Comparison of ENCODE assay signal across 19 cellular contexts in genomic region chr1:220694866-220695382, GRCh38.
"Had no signal": no experiment of that assay in that cellular context is flagged by ENCODE, and none has a peak within 500 bp of the region (broad histone marks: within the 10 kb centered on the region; RNA-seq: fewer than 3 reads in every experiment).

No MANE protein-coding gene starts in this region.

- H3K9ac ChIP-seq: KMS-11, SK-N-SH had no signal

- DNase-seq: IMR-90, Kasumi-1, MM.1S, NCI-H1092 treated with DMSO at 0.1 percent for 48 hours, NCI-H1436, NCI-H187, NCI-H2029, NCI-H2081 treated with DMSO at 0.1 percent for 48 hours, NCI-H2171, NCI-H226, NCI-H446, NCI-H510A, NCI-H524 treated with DMSO at 0.1 percent for 48 hours, NCI-H69, NCI-H774, SHP77, SK-N-SH had no signal

- H3K9me3 ChIP-seq: SK-N-SH had no signal

- H3K27ac ChIP-seq: KMS-11, RWPE1 had no signal

- H3K4me2 ChIP-seq: KMS-11, SK-N-SH had no signal
